In the genomic region with DNA sequence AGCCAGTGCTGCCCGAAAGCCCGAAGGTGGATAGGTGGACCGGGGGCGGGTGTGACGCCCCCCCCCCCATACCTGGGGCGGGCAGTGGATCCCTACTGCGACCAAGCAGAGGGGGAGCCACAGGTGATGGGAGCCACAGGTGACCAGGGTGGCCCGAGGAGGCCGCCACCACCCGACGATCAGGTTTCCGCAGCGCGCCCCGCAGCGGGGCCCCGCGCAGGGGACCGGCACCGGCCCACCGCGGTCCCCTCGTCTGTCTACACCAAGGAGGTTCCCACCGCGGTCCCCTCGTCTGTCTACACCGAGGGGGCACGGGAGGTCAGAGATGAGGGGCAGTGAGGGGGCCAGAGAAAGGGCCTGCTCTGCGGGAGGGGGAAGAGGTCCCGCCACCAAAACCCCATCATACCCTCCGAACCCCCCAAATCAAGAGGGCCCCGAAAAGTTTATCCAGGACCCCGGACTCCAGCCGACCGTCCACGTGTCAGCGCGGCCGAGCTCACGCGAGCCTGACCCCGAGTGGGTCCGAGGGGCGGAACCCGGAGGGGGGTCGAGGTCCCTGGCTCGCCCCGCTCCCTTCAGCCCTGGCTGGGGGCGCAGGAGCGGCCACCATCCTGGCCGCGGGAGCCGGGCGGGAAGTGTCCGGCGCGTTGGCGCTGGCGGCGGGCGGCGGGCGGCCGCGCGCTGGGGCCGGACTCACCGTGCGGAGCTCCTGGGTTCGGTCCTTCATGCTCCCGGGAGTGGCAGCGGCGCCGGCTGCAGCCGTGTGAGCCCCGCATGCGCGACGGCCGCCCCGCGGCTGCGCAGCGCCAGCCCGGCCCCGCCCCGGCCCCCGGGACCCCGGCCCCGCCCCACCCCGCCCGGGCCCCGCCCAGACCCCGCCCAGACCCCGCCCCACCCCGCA, we compare ENCODE assay signal across 8 cellular contexts. TPM values are rescaled to one million over a fixed set of nuclear protein-coding genes. Genes with fewer than 3 reads are reported as not detected.
DNase-seq lines count a peak whose midpoint lies in the region; ATAC-seq and TF ChIP-seq lines count a peak whose summit lies in the region.

A gene (minus strand): TSS at position 765 of the 901 bp plus-strand sequence. CDS start 38 bp downstream, at position 727.

- TF ChIP-seq EP300 in gastroesophageal sphincter (IDR thresholded peaks at IDR 0.05) (no peak), transverse colon (IDR thresholded peaks at IDR 0.05; ENCODE audit: low read depth) (no peak)

- H3K4me3 ChIP-seq in BJ (ENCODE audit: low read depth, low read length), result peak within 1 kb of the TSS; percentile 83
- peak within 1 kb of the TSS; percentile 59 to 89 for H3K4me3 ChIP-seq in gastroesophageal sphincter
- H3K4me3 ChIP-seq in transverse colon, result peak within 1 kb of the TSS; percentile 75 to 94 (median 90)

- TF ChIP-seq POLR2A in gastroesophageal sphincter (IDR thresholded peaks at IDR 0.05), result peak; percentile 30 to 46
- TF ChIP-seq POLR2A in transverse colon (IDR thresholded peaks at IDR 0.05), result no peak

- WGBS in gastroesophageal sphincter (ENCODE audit: low coverage in 1 of 2), 2 donors, result no CpG with 5 or more reads among the region's 96 CpGs
- 1% methylated on average over 36 of the region's 96 CpGs; no CpG with 5 or more reads in 1 of the 2 donors for WGBS in transverse colon (ENCODE audit: low coverage in 1 of 2), 2 donors

- intact Hi-C loops in transverse colon (cut with DNase I; ENCODE audit: low total_unique reads), result no loop called here

- CTCF ChIA-PET in BJ (lab: Yijun Ruan, JAX) (interaction anchor here (0.6 to 1.9 kb wide), 7 partner anchors 15 to 132 kb away, joined by 3 to 18 read pairs (median 3); no protein-coding TSS in a partner anchor), RWPE1 (lab: Yijun Ruan, JAX) (interaction anchor here (0.6 to 1.7 kb wide), 3 partner anchors 50 to 218 kb away, joined by 3 to 9 read pairs (median 3); no protein-coding TSS in a partner anchor)

- no peak for TF ChIP-seq CTCF in BJ (IDR thresholded peaks at IDR 0.05; ENCODE audit: insufficient read depth, low read depth, low read length)
- TF ChIP-seq CTCF in RWPE1 (conservative IDR thresholded peaks at IDR 0.05; ENCODE audit: low read depth), result no peak
- no peak for TF ChIP-seq CTCF in gastroesophageal sphincter (IDR thresholded peaks at IDR 0.05)
- no peak for TF ChIP-seq CTCF in omental fat pad (IDR thresholded peaks at IDR 0.05)
- TF ChIP-seq CTCF in transverse colon (IDR thresholded peaks at IDR 0.05), result no peak

- no peaks in the 10 kb centered on the region for H3K27me3 ChIP-seq in BJ (ENCODE audit: control insufficient read depth, insufficient read depth, low read length)
- no peaks in the 10 kb centered on the region for H3K27me3 ChIP-seq in gastroesophageal sphincter
- peaks cover 9% of the 10 kb centered on the region for H3K27me3 ChIP-seq in transverse colon

- DNase-seq in BJ (ENCODE audit: low read depth), result no peak
- DNase-seq in GM19238 (ENCODE audit: insufficient read length, low spot score), result peak; percentile 85
- peak; percentile 87 for DNase-seq in RWPE1 (ENCODE audit: low spot score)
- peak; percentile 76 for DNase-seq in activated naive CD4-positive, alpha-beta T cell treated with Interleukin-2 at 50 U/mL for 16 hours
- DNase-seq in omental fat pad (ENCODE audit: low spot score), result no peak
- DNase-seq in transverse colon, result peak; percentile 76

- ATAC-seq in HG03565 (IDR thresholded peaks at IDR 0.05; ENCODE audit: unreplicated experiment), result peak; percentile 54
- ATAC-seq in gastroesophageal sphincter, result peak; percentile 89
- peak; percentile 88 for ATAC-seq in omental fat pad (ENCODE audit: low FRiP score)

- POLR2A ChIA-PET in BJ (lab: Charles Lee), result no interaction called here
- POLR2A ChIA-PET in RWPE1 (lab: Yijun Ruan, JAX; ENCODE audit: low non-redundant PET), result no interaction called here

- H3K27ac ChIP-seq in RWPE1 (peak within 1 kb of the TSS; percentile 89), gastroesophageal sphincter (peak within 1 kb of the TSS in 3 of 4 donors; percentile 75 to 83 (median 80)), transverse colon (peak within 1 kb of the TSS; percentile 68 to 77 (median 76))

- H3K4me1 ChIP-seq in gastroesophageal sphincter (peaks cover 0 to 70% (median 35%) of the 10 kb centered on the region in 3 donors), transverse colon (peaks cover 21 to 61% (median 47%) of the 10 kb centered on the region in 4 donors)

- no peaks in the 10 kb centered on the region for H3K36me3 ChIP-seq in BJ (ENCODE audit: control insufficient read depth, insufficient read depth, low read length)
- H3K36me3 ChIP-seq in gastroesophageal sphincter, result no peaks in the 10 kb centered on the region
- H3K36me3 ChIP-seq in transverse colon, result no peaks in the 10 kb centered on the region

- no peaks in the 10 kb centered on the region for H3K9me3 ChIP-seq in gastroesophageal sphincter
- no peaks in the 10 kb centered on the region for H3K9me3 ChIP-seq in transverse colon

- in situ Hi-C loops in transverse colon (cut with MboI; ENCODE audit: low pct_ligation_motif_present in 1 of 4, low pct_unique_long_range_greater_than_20kb in 1 of 4, low sequenced_read_pairs in 3 of 4), result loop anchor here in 1 of 4 donors (10.0 kb wide), 1 partner anchor 104 kb away; no protein-coding TSS in a partner anchor

RNA-seq across cellular contexts. Expression of the gene that starts here (rescaled TPM):
- 10.7 and 12.2 TPM in 2 replicates for polyA plus RNA-seq in BJ (2011; rRNA removed)
- polyA minus RNA-seq in BJ (2011; rRNA and poly(A)+ RNA removed), result 7.2 and 8.6 TPM in 2 replicates
- 10 to 100 TPM in 3 of 4 donors, 1 to 10 TPM in 1; 9.6 to 24.0 (median 15.2) TPM for total RNA-seq in gastroesophageal sphincter
- 10 to 100 TPM in 1 of 4 donors, 1 to 10 TPM in 3; 3.6 to 10.4 (median 4.8) TPM for total RNA-seq in omental fat pad
- total RNA-seq in transverse colon, result 1 to 10 TPM; 4.1 to 6.0 (median 5.0) TPM

Comparison
In these comparisons a context has a peak if more than half of its experiments do, and no peak if none do; other contexts are left out.
1. DNase-seq: peak in GM19238 (single experiment), RWPE1 (single experiment), activated naive CD4-positive, alpha-beta T cell treated with Interleukin-2 at 50 U/mL for 16 hours (single experiment) and transverse colon (single experiment); none in BJ (single experiment) and omental fat pad (single experiment).
2. Peak in every context shown above with its lines, with median percentiles within 50 percentile points of each other: H3K4me3 ChIP-seq, ATAC-seq and H3K27ac ChIP-seq.